10 cellular contexts compared by ENCODE assay signal in genomic region chr3:11476814-11477213, GRCh38.
DNase-seq lines count a peak whose midpoint lies in the region; ATAC-seq and TF ChIP-seq lines count a peak whose summit lies in the region.
"Had no signal": no experiment of that assay in that cellular context is flagged by ENCODE, and none has a peak within 500 bp of the region (broad histone marks: within the 10 kb centered on the region; RNA-seq: fewer than 3 reads in every experiment).

No MANE protein-coding gene starts in this region.

- TF ChIP-seq CTCF in foreskin keratinocyte (conservative IDR thresholded peaks at IDR 0.05), result no peak
- TF ChIP-seq CTCF in thoracic aorta (IDR thresholded peaks at IDR 0.05), result no peak
- TF ChIP-seq CTCF in MM.1S (IDR thresholded peaks at IDR 0.05; ENCODE audit: low read length), result no peak

- no peaks in the 10 kb centered on the region for H3K79me2 ChIP-seq in MM.1S (ENCODE audit: low read length)

- H2AFZ ChIP-seq in MM.1S (ENCODE audit: low read length), result no peak overlapping the region

- no peaks in the 10 kb centered on the region for H4K20me1 ChIP-seq in MM.1S (ENCODE audit: insufficient read depth, low read length)

- H3K9ac ChIP-seq in MM.1S (ENCODE audit: low read length), result no peak overlapping the region

- H3K9me3 ChIP-seq in thoracic aorta (no peaks in the 10 kb centered on the region), MM.1S (replicated peaks; ENCODE audit: insufficient read depth, low read length) (no peaks in the 10 kb centered on the region)
- no peaks in the 10 kb centered on the region for H3K9me3 ChIP-seq in effector memory CD4-positive, alpha-beta T cell (ENCODE audit: control insufficient read depth, low read length)

- ATAC-seq in foreskin keratinocyte, result no peak
- ATAC-seq in thoracic aorta (ENCODE audit: insufficient number of reproducible peaks, low FRiP score, low read depth), result no peak
- no peak for ATAC-seq in HG02981 (IDR thresholded peaks at IDR 0.05; ENCODE audit: unreplicated experiment)

- no peaks in the 10 kb centered on the region for H3K36me3 ChIP-seq in thoracic aorta
- H3K36me3 ChIP-seq in MM.1S (replicated peaks; ENCODE audit: insufficient read depth, low read length), result no peaks in the 10 kb centered on the region
- no peaks in the 10 kb centered on the region for H3K36me3 ChIP-seq in effector memory CD4-positive, alpha-beta T cell (ENCODE audit: control insufficient read depth, insufficient read depth, low read length)

- DNase-seq in NCI-H2081 (lab: John Stamatoyannopoulos, UW) (peak; percentile 39 to 78), NCI-H2081 treated with DMSO at 0.1 percent for 48 hours (lab: John Stamatoyannopoulos, UW) (no peak), NCI-H82 (lab: John Stamatoyannopoulos, UW) (peak; percentile 84), foreskin keratinocyte (no peak), thoracic aorta (ENCODE audit: low spot score) (no peak), MM.1S (no peak)
- no peak for DNase-seq in effector memory CD4-positive, alpha-beta T cell
- DNase-seq: activated T-cell treated with anti-CD3 and anti-CD28 coated beads, Interleukin-2, amount 50 U/mL, for 48 hours had no signal

- H3K27me3 ChIP-seq in foreskin keratinocyte (no peaks in the 10 kb centered on the region), thoracic aorta (replicated peaks; ENCODE audit: insufficient read depth) (no peaks in the 10 kb centered on the region), MM.1S (replicated peaks; ENCODE audit: insufficient read depth, low read length) (no peaks in the 10 kb centered on the region)
- H3K27me3 ChIP-seq in effector memory CD4-positive, alpha-beta T cell (replicated peaks; ENCODE audit: control insufficient read depth, insufficient read depth, low read length, poor library complexity, severe bottlenecking), result no peaks in the 10 kb centered on the region

- peak overlapping the region; percentile 21 for H3K27ac ChIP-seq in foreskin keratinocyte
- peak overlapping the region; percentile 90 to 95 for H3K27ac ChIP-seq in thoracic aorta
- H3K27ac ChIP-seq in MM.1S (ENCODE audit: low read length), result no peak overlapping the region
- H3K27ac ChIP-seq in effector memory CD4-positive, alpha-beta T cell (ENCODE audit: insufficient read depth, low read length, poor library complexity, severe bottlenecking), result no peak overlapping the region
- H3K27ac ChIP-seq: HL-60 had no signal

- H3K4me3 ChIP-seq in thoracic aorta, result no peak overlapping the region
- no peak overlapping the region for H3K4me3 ChIP-seq in MM.1S (ENCODE audit: low read length)
- H3K4me3 ChIP-seq in effector memory CD4-positive, alpha-beta T cell (ENCODE audit: insufficient read depth, low read depth, low read length, poor library complexity, severe bottlenecking), result no peak overlapping the region

- no peaks in the 10 kb centered on the region for H3F3A ChIP-seq in MM.1S (ENCODE audit: insufficient read depth, low read length)

- H3K9me2 ChIP-seq in MM.1S (replicated peaks; ENCODE audit: insufficient read depth, low read length), result no peaks in the 10 kb centered on the region

- peaks cover 29% of the 10 kb centered on the region for H3K4me1 ChIP-seq in foreskin keratinocyte
- peaks cover 34 to 48% of the 10 kb centered on the region in 2 donors for H3K4me1 ChIP-seq in thoracic aorta (ENCODE audit: control insufficient read depth in 1 of 2, low read depth in 2 of 2)
- H3K4me1 ChIP-seq in MM.1S (ENCODE audit: low read length), result no peaks in the 10 kb centered on the region
- no peaks in the 10 kb centered on the region for H3K4me1 ChIP-seq in effector memory CD4-positive, alpha-beta T cell (ENCODE audit: control insufficient read depth, insufficient read depth, low read length, poor library complexity, severe bottlenecking)

- H3K4me2 ChIP-seq in MM.1S (ENCODE audit: low read depth, low read length), result no peak overlapping the region

Comparison
In these comparisons a context has a peak if more than half of its experiments do, and no peak if none do; other contexts are left out.
1. DNase-seq: peak in NCI-H2081 (2 of 2) and NCI-H82 (single experiment); none in NCI-H2081 treated with DMSO at 0.1 percent for 48 hours (single experiment), foreskin keratinocyte (0 of 2), thoracic aorta (single experiment), MM.1S (single experiment) and effector memory CD4-positive, alpha-beta T cell (0 of 3).
2. H3K27ac ChIP-seq: peak in foreskin keratinocyte (single experiment) and thoracic aorta (2 of 2); none in MM.1S (single experiment) and effector memory CD4-positive, alpha-beta T cell (single experiment).